11 cellular contexts compared by ENCODE assay signal in the genomic region with DNA sequence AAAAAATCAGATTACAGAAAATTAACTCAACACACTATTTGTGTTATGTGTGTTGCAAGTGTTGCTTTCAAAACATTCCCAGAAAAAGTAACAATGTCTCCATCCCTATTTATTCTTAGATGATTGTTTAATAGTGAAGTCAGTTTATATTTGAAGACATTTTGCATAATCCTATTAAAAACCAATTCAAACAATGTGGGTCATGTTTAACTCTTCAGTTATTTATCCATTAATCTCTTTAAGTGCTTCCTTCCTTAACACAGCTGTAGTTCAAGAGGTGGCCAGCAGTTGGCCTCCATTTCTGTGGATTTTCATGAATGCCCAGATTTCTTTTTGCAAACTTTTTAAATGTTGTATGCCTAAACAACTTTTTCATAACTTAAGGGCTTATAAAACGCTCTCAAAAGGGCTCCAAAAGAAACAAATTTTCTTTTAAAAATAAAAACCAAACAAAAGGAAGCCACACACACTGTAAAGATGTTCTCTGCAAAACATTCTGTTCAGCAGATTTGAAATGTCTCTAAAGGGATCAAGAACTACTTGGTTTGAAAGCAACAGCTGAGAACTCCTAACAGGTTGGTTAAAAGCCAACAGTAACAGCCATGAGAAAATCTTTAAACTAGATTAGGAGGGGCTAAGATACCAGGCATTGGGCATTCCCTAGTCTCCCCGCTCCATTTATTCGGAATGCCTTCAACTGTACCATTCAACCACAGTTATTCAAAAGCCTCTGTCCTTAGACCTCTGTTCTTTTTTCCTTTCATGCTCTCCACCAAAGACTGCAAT.
DNase-seq lines count a peak whose midpoint lies in the region; TF ChIP-seq lines count a peak whose summit lies in the region.
"Had no signal": no experiment of that assay in that cellular context is flagged by ENCODE, and none has a peak within 500 bp of the region (broad histone marks: within the 10 kb centered on the region; RNA-seq: fewer than 3 reads in every experiment).

No MANE protein-coding gene starts in this region.

- H3K27ac Mint-ChIP-seq in CD14-positive monocyte: no peak overlapping the region
- H3K27ac Mint-ChIP-seq in chondrocyte (ENCODE audit: unreplicated experiment): no peak overlapping the region
- H3K27ac Mint-ChIP-seq: activated CD4-positive, alpha-beta memory T cell treated with anti-CD3 and anti-CD28 coated beads for 36 hours had no signal

- intact Hi-C loops in CD14-positive monocyte (cut with micrococcal nuclease): no loop called here

- H3K9me3 Mint-ChIP-seq in CD14-positive monocyte (peaks cover 0 to 5% (median 0%) of the 10 kb centered on the region in 7 donors), chondrocyte (ENCODE audit: low read depth) (peaks cover 9% of the 10 kb centered on the region)

- H3K27me3 Mint-ChIP-seq in CD14-positive monocyte (ENCODE audit: low read depth in 3 of 3) (peaks cover 0 to 1% (median 0%) of the 10 kb centered on the region in 3 donors), chondrocyte (ENCODE audit: low read depth) (no peaks in the 10 kb centered on the region)
- H3K27me3 Mint-ChIP-seq: activated CD4-positive, alpha-beta memory T cell treated with anti-CD3 and anti-CD28 coated beads for 36 hours had no signal

- DNase-seq in CD14-positive monocyte (ENCODE audit: low spot score) (no peak), LNCaP clone FGC (ENCODE audit: low read depth) (peak; percentile 21), chondrocyte (ENCODE audit: low spot score) (no peak), myocyte (ENCODE audit: low read depth) (peak; percentile 76), foreskin melanocyte (no peak), NCI-H1092 treated with DMSO at 0.1 percent for 48 hours (lab: John Stamatoyannopoulos, UW) (no peak), COLO829 (ENCODE audit: low spot score) (no peak)
- no peak for DNase-seq in activated CD4-positive, alpha-beta T cell treated with anti-CD3 and anti-CD28 coated beads, Interleukin-2, amount 50 U/mL, for 1 hour
- DNase-seq: activated CD4-positive, alpha-beta memory T cell treated with anti-CD3 and anti-CD28 coated beads for 36 hours; DMS79 treated with DMSO at 0.1 percent for 48 hours; NK-92 treated with Interleukin-12 subunit alpha and Interleukin-12 subunit beta, amount 100 ng/mL, for 24 hours had no signal

- H3K4me3 Mint-ChIP-seq in CD14-positive monocyte (no peak overlapping the region), chondrocyte (ENCODE audit: unreplicated experiment) (no peak overlapping the region)
- H3K4me3 Mint-ChIP-seq: activated CD4-positive, alpha-beta memory T cell treated with anti-CD3 and anti-CD28 coated beads for 36 hours had no signal

- H3K36me3 Mint-ChIP-seq in CD14-positive monocyte: peaks cover 27 to 30% of the 10 kb centered on the region in 2 donors
- peaks cover 9% of the 10 kb centered on the region for H3K36me3 Mint-ChIP-seq in chondrocyte (ENCODE audit: low read depth)

- H3K4me1 Mint-ChIP-seq in CD14-positive monocyte: peaks cover 10% of the 10 kb centered on the region
- peaks cover 42% of the 10 kb centered on the region for H3K4me1 Mint-ChIP-seq in chondrocyte (ENCODE audit: low read depth)

- H3K4me3 ChIP-seq in LNCaP clone FGC (ENCODE audit: low read depth, low read length): no peak overlapping the region

- TF ChIP-seq CTCF in CD14-positive monocyte (IDR thresholded peaks at IDR 0.05) (peak; percentile 66), LNCaP clone FGC (IDR thresholded peaks at IDR 0.05; ENCODE audit: control insufficient read depth, extremely low read depth, insufficient read depth) (peak; percentile 21; the same call in 1 of the 2 replicates), chondrocyte (IDR thresholded peaks at IDR 0.05) (peak; percentile 64)

Comparison
In these comparisons a context has a peak if more than half of its experiments do, and no peak if none do; other contexts are left out.
1. DNase-seq: peak in LNCaP clone FGC (single experiment) and myocyte (single experiment); none in CD14-positive monocyte (single experiment), chondrocyte (single experiment), foreskin melanocyte (single experiment), NCI-H1092 treated with DMSO at 0.1 percent for 48 hours (single experiment), activated CD4-positive, alpha-beta T cell treated with anti-CD3 and anti-CD28 coated beads, Interleukin-2, amount 50 U/mL, for 1 hour (single experiment) and COLO829 (single experiment).
2. Peak in every context shown above with its lines, with median percentiles within 50 percentile points of each other: CTCF ChIP-seq.